Comparison of ENCODE assay signal across 8 cellular contexts in the genomic region with DNA sequence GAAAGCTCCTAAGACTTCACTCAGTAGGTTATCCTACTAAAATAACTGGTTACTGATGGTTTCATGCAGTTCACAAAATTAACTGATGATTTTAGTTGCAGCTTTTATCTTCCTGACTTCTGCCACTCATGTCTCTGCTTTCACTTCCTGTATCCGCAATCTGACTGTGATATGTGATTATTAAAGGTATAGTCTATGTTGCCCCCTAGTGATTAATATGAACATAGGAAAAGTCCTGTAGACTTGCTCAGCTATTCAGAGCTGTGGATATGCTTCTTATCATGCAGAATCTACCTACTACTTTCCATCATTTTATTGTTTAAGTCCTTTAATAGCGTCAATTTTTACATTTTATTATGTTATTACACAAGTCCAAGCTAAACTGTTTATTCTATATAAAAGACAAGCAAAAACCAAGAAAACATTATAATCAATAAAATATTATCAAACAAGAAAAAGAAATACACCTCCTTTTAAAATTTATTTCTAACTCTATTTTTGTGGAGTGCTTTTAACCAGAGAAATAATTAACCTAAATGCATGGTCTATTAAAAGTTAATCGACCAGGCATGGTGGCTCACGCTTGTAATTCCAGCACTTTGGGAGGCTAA. TPM values are rescaled to one million over a fixed set of nuclear protein-coding genes. Genes with fewer than 3 reads are reported as not detected.
DNase-seq lines count a peak whose midpoint lies in the region; ATAC-seq and TF ChIP-seq lines count a peak whose summit lies in the region.

No MANE protein-coding gene starts in this region.

- H3K4me3 ChIP-seq in astrocyte of the cerebellum (ENCODE audit: low read depth, low read length), result no peak overlapping the region
- no peak overlapping the region for H3K4me3 ChIP-seq in left lung

- H3K27me3 Mint-ChIP-seq in activated CD4-positive, alpha-beta memory T cell treated with anti-CD3 and anti-CD28 coated beads, Interleukin-2, amount 10 ng/mL, durations not matched to agents 7 days and 5 days, result no peaks in the 10 kb centered on the region

- peaks cover 3% of the 10 kb centered on the region for H3K9me3 Mint-ChIP-seq in activated CD4-positive, alpha-beta memory T cell treated with anti-CD3 and anti-CD28 coated beads, Interleukin-2, amount 10 ng/mL, durations not matched to agents 7 days and 5 days

- peak overlapping the region in 1 of 2 donors; percentile 33 for H3K27ac ChIP-seq in left lung

- no peaks in the 10 kb centered on the region for H3K36me3 ChIP-seq in left lung

- intact Hi-C loops in left lung (cut with DNase I), result no loop called here

- in situ Hi-C loops in astrocyte of the cerebellum (cut with HindIII; ENCODE audit: low sequenced_read_pairs), result no loop called here

- H3K4me1 Mint-ChIP-seq in activated CD4-positive, alpha-beta memory T cell treated with anti-CD3 and anti-CD28 coated beads, Interleukin-2, amount 10 ng/mL, durations not matched to agents 7 days and 5 days, result peaks cover 9% of the 10 kb centered on the region

- peaks cover 0 to 5% of the 10 kb centered on the region in 2 donors for H3K9me3 ChIP-seq in left lung

- H3K4me1 ChIP-seq in left lung, result peaks cover 4 to 49% of the 10 kb centered on the region in 2 donors

- no peaks in the 10 kb centered on the region for H3K27me3 ChIP-seq in left lung

- ATAC-seq in GM19395 (IDR thresholded peaks at IDR 0.05; ENCODE audit: unreplicated experiment) (peak; percentile 94), HG03342 (IDR thresholded peaks at IDR 0.05; ENCODE audit: unreplicated experiment) (peak; percentile 96), left lung (peak; percentile 89)

- peak; percentile 81 for DNase-seq in DMS53 (lab: John Stamatoyannopoulos, UW)
- peak; percentile 33 for DNase-seq in NCI-H2227 treated with DMSO at 0.1 percent for 48 hours (lab: John Stamatoyannopoulos, UW)
- peak; percentile 31 for DNase-seq in astrocyte of the cerebellum (ENCODE audit: low read depth)
- DNase-seq in left lung, result no peak
- DNase-seq in activated CD4-positive, alpha-beta memory T cell treated with anti-CD3 and anti-CD28 coated beads, Interleukin-2, amount 10 ng/mL, durations not matched to agents 7 days and 5 days, result no peak
- DNase-seq in stimulated activated naive CD4-positive, alpha-beta T cell treated with Interleukin-2 at 50 U/mL for 16 hours (lab: John Stamatoyannopoulos, UW), result no peak

- CTCF ChIA-PET in activated CD4-positive, alpha-beta memory T cell treated with anti-CD3 and anti-CD28 coated beads, Interleukin-2, amount 10 ng/mL, durations not matched to agents 7 days and 5 days (lab: Charles Lee), result interaction anchor here (0.7 to 4.5 kb wide), 34 partner anchors 9 to 560 kb away, joined by 3 to 64 read pairs (median 4); a partner anchor contains a TSS

- POLR2A ChIA-PET in activated CD4-positive, alpha-beta memory T cell treated with anti-CD3 and anti-CD28 coated beads, Interleukin-2, amount 10 ng/mL, durations not matched to agents 7 days and 5 days (lab: Charles Lee), result interaction anchor here (0.9 to 2.7 kb wide), 6 partner anchors 9 to 298 kb away, joined by 3 to 11 read pairs (median 4); a partner anchor contains a TSS

- no peak overlapping the region for H3K27ac Mint-ChIP-seq in activated CD4-positive, alpha-beta memory T cell treated with anti-CD3 and anti-CD28 coated beads, Interleukin-2, amount 10 ng/mL, durations not matched to agents 7 days and 5 days

- no peaks in the 10 kb centered on the region for H3K36me3 Mint-ChIP-seq in activated CD4-positive, alpha-beta memory T cell treated with anti-CD3 and anti-CD28 coated beads, Interleukin-2, amount 10 ng/mL, durations not matched to agents 7 days and 5 days (ENCODE audit: low read depth)

- TF ChIP-seq CTCF in astrocyte of the cerebellum (IDR thresholded peaks at IDR 0.05; ENCODE audit: low read depth, low read length, missing control alignments), result peak; percentile 44
- peak; percentile 21 to 29 for TF ChIP-seq CTCF in left lung (IDR thresholded peaks at IDR 0.05)

- no peak overlapping the region for H3K4me3 Mint-ChIP-seq in activated CD4-positive, alpha-beta memory T cell treated with anti-CD3 and anti-CD28 coated beads, Interleukin-2, amount 10 ng/mL, durations not matched to agents 7 days and 5 days

RNA-seq across cellular contexts. Expression of a gene that starts 40.6 kb away (rescaled TPM):
- total RNA-seq in left lung, result 100 to 1,000 TPM in 1 of 2 donors, 10 to 100 TPM in 1; 77.7 to 170 TPM
- 1 to 10 TPM; 1.1 to 1.3 TPM for total RNA-seq in activated CD4-positive, alpha-beta memory T cell treated with anti-CD3 and anti-CD28 coated beads, Interleukin-2, amount 10 ng/mL, durations not matched to agents 7 days and 5 days

Comparison
In these comparisons a context has a peak if more than half of its experiments do, and no peak if none do; other contexts are left out.
1. DNase-seq: peak in DMS53 (single experiment), NCI-H2227 treated with DMSO at 0.1 percent for 48 hours (single experiment) and astrocyte of the cerebellum (single experiment); none in left lung (0 of 2), activated CD4-positive, alpha-beta memory T cell treated with anti-CD3 and anti-CD28 coated beads, Interleukin-2, amount 10 ng/mL, durations not matched to agents 7 days and 5 days (single experiment) and stimulated activated naive CD4-positive, alpha-beta T cell treated with Interleukin-2 at 50 U/mL for 16 hours (single experiment).
2. RNA of a gene that starts 40.6 kb away (total RNA-seq): 77.7 to 170 TPM in left lung; 1.1 to 1.3 TPM in activated CD4-positive, alpha-beta memory T cell treated with anti-CD3 and anti-CD28 coated beads, Interleukin-2, amount 10 ng/mL, durations not matched to agents 7 days and 5 days; every median in the first group is over 10 times any median in the second.
3. Peak in every context shown above with its lines, with median percentiles within 50 percentile points of each other: ATAC-seq.